Comparison of ENCODE assay signal across 1 cellular context in genomic region chr4:103774326-103774725, GRCh38.
TF ChIP-seq lines count a peak whose summit lies in the region.

No MANE protein-coding gene starts in this region.

TF ChIP-seq in SK-N-SH treated with all-trans-retinoic acid at 6 μM for 48 hours, 23 proteins besides CTCF, POLR2A, EP300 and RAD21 (continued from another document):
- no peak for TF ChIP-seq POU6F1 (CRISPR knock-in tag; IDR thresholded peaks at IDR 0.05; ENCODE audit: borderline replicate concordance, low read depth)
- no peak for TF ChIP-seq PATZ1 (CRISPR knock-in tag; IDR thresholded peaks at IDR 0.05; ENCODE audit: borderline replicate concordance)
- TF ChIP-seq GLIS3 (CRISPR knock-in tag; IDR thresholded peaks at IDR 0.05) = no peak
- no peak for TF ChIP-seq ZNF8 (CRISPR knock-in tag; IDR thresholded peaks at IDR 0.05)
- no peak for TF ChIP-seq CSDC2 (CRISPR knock-in tag; IDR thresholded peaks at IDR 0.05)
- TF ChIP-seq CSRNP3 (CRISPR knock-in tag; IDR thresholded peaks at IDR 0.05) = no peak
- TF ChIP-seq ZFP3 (CRISPR knock-in tag; IDR thresholded peaks at IDR 0.05) = no peak
